In the genomic region with DNA sequence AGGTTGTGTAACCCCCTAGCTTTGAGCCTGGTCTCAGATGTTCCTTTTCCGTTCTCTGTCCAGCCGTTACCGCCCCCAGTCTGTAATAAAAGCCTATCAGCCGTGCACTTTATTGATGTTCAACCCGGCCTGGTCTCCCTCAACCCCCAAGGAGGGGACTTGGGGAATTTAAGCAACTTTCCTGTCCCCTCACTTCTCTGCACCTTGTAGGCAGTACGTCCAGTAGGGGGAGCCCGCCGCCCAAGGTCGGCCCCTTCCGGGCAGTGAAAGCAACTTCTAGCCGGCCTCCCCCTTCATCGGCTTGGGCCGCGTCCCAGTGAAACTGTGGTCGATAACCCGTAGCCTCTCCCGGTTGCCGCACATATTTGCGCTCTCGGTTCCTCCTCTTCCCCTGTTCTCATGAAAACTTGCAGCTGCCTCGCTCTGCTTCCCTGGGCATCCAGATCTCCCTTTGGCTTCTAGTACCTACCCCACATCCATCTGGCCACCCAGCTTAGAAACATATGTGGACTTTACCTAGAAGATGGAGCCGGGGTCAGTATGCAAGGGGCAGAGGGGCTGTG, we compare ENCODE assay signal across 8 cellular contexts. TPM values are rescaled to one million over a fixed set of nuclear protein-coding genes. Genes with fewer than 3 reads are reported as not detected.
DNase-seq lines count a peak whose midpoint lies in the region; ATAC-seq and TF ChIP-seq lines count a peak whose summit lies in the region.

No MANE protein-coding gene starts in this region.

- H3K27me3 Mint-ChIP-seq in stimulated activated naive CD8-positive, alpha-beta T cell treated with anti-CD3 and anti-CD28 coated beads, Interleukin-15, amount 100 ng/mL, for 72 hours = no peaks in the 10 kb centered on the region

- H3K4me3 ChIP-seq in foreskin fibroblast (ENCODE audit: low read depth in 1 of 2, low read length in 2 of 2) (peak overlapping the region; percentile 27 to 32), neuronal stem cell (ENCODE audit: low read length in 2 of 2) (peak overlapping the region in 1 of 2 donors; percentile 15)

- no peak overlapping the region for H3K9ac ChIP-seq in neuronal stem cell (ENCODE audit: low read depth, low read length, poor library complexity)

- H4K8ac ChIP-seq in neuronal stem cell (ENCODE audit: low read depth, low read length) = no peak overlapping the region

- CTCF ChIA-PET in RWPE1 (lab: Yijun Ruan, JAX) = interaction anchor here (0.6 to 2.5 kb wide), 21 partner anchors 8 to 387 kb away, joined by 3 to 17 read pairs (median 4); partner anchors contain the start of genes CDK5RAP3, PRR15L and SCRN2

- H2BK15ac ChIP-seq in neuronal stem cell (ENCODE audit: low read length) = no peak overlapping the region

- no peak overlapping the region for H2BK12ac ChIP-seq in neuronal stem cell (ENCODE audit: low read length)

- no peak overlapping the region for H3K14ac ChIP-seq in neuronal stem cell (ENCODE audit: low read length)

- H3K27ac Mint-ChIP-seq in stimulated activated naive CD8-positive, alpha-beta T cell treated with anti-CD3 and anti-CD28 coated beads, Interleukin-15, amount 100 ng/mL, for 72 hours = peak overlapping the region; percentile 54 to 91

- H3K4ac ChIP-seq in neuronal stem cell (ENCODE audit: low read length) = no peak overlapping the region

- TF ChIP-seq CTCF in RWPE1 (conservative IDR thresholded peaks at IDR 0.05; ENCODE audit: low read depth) (peak; percentile 96), foreskin fibroblast (IDR thresholded peaks at IDR 0.05; ENCODE audit: low read depth, low read length) (peak; percentile 92)

- H3K4me1 Mint-ChIP-seq in stimulated activated naive CD8-positive, alpha-beta T cell treated with anti-CD3 and anti-CD28 coated beads, Interleukin-15, amount 100 ng/mL, for 72 hours = peaks cover 64% of the 10 kb centered on the region

- no peak overlapping the region for H2BK120ac ChIP-seq in neuronal stem cell (ENCODE audit: low read depth, low read length)

- no peak overlapping the region for H3K23ac ChIP-seq in neuronal stem cell (ENCODE audit: low read depth, low read length, poor library complexity)

- H2BK5ac ChIP-seq in neuronal stem cell (ENCODE audit: low read length) = no peak overlapping the region

- H2AK5ac ChIP-seq in neuronal stem cell (ENCODE audit: low read depth, low read length) = no peak overlapping the region

- peak overlapping the region; percentile 84 for H2AFZ ChIP-seq in neuronal stem cell (ENCODE audit: low read length)

- DNase-seq in Ammon's horn (ENCODE audit: low spot score) (peak; percentile 89), M059J (ENCODE audit: low read depth) (peak; percentile 76), RWPE1 (ENCODE audit: low spot score) (peak; percentile 69), activated gamma-delta T cell (lab: John Stamatoyannopoulos, UW) (peak; percentile 55), foreskin fibroblast (peak; percentile 70 to 92), neuronal stem cell (ENCODE audit: low spot score) (peak; percentile 82)
- DNase-seq in stimulated activated naive CD8-positive, alpha-beta T cell treated with anti-CD3 and anti-CD28 coated beads, Interleukin-15, amount 100 ng/mL, for 72 hours = peak; percentile 76 to 79

- no peaks in the 10 kb centered on the region for H3K9me3 Mint-ChIP-seq in stimulated activated naive CD8-positive, alpha-beta T cell treated with anti-CD3 and anti-CD28 coated beads, Interleukin-15, amount 100 ng/mL, for 72 hours

- peak overlapping the region; percentile 74 for H3K27ac ChIP-seq in RWPE1
- no peak overlapping the region for H3K27ac ChIP-seq in neuronal stem cell (replicated peaks; ENCODE audit: low read length)

- WGBS in neuronal stem cell (ENCODE audit: extremely low coverage in 2 of 2, insufficient read length in 2 of 2, insufficient replicate concordance in 1 of 2), 2 donors = no CpG with 5 or more reads among the region's 22 CpGs

- H3K4me3 Mint-ChIP-seq in stimulated activated naive CD8-positive, alpha-beta T cell treated with anti-CD3 and anti-CD28 coated beads, Interleukin-15, amount 100 ng/mL, for 72 hours = peak overlapping the region; percentile 66 to 79

- H3K18ac ChIP-seq in neuronal stem cell (ENCODE audit: low read length) = no peak overlapping the region

- H3K4me1 ChIP-seq in neuronal stem cell (ENCODE audit: control insufficient read depth in 2 of 2, insufficient read depth in 1 of 2, low read depth in 1 of 2, low read length in 2 of 2) = peaks cover 6% of the 10 kb centered on the region in 2 donors

- H4K91ac ChIP-seq in neuronal stem cell (ENCODE audit: low read depth, low read length, poor library complexity) = no peak overlapping the region

- peak; percentile 71 for ATAC-seq in GM19452 (IDR thresholded peaks at IDR 0.05; ENCODE audit: unreplicated experiment)
- ATAC-seq in stimulated activated naive CD8-positive, alpha-beta T cell treated with anti-CD3 and anti-CD28 coated beads, Interleukin-15, amount 100 ng/mL, for 72 hours = peak; percentile 71

- H3K79me1 ChIP-seq in neuronal stem cell (ENCODE audit: low read depth, low read length) = no peaks in the 10 kb centered on the region

- peaks cover 0 to 12% of the 10 kb centered on the region in 2 donors for H3K36me3 ChIP-seq in neuronal stem cell (replicated peaks in 1 of 2; ENCODE audit: control insufficient read depth in 2 of 2, insufficient read depth in 2 of 2, low read length in 2 of 2)

- H3K27me3 ChIP-seq in neuronal stem cell (ENCODE audit: control insufficient read depth in 3 of 3, insufficient read depth in 3 of 3, low read depth in 1 of 3, low read length in 3 of 3) = peaks cover 0 to 3% (median 0%) of the 10 kb centered on the region in 3 experiments

- H3K9me3 ChIP-seq in neuronal stem cell (replicated peaks in 1 of 2; ENCODE audit: control insufficient read depth in 2 of 2, insufficient read depth in 1 of 2, low read depth in 1 of 2, low read length in 2 of 2) = no peaks in the 10 kb centered on the region

- H3K4me2 ChIP-seq in neuronal stem cell (ENCODE audit: insufficient read depth, low read length, poor library complexity, severe bottlenecking) = peak overlapping the region; percentile 27

- POLR2A ChIA-PET in RWPE1 (lab: Yijun Ruan, JAX; ENCODE audit: low non-redundant PET) = interaction anchor here (1.0 kb wide), 1 partner anchor 8 kb away, joined by 3 read pairs; no protein-coding TSS in a partner anchor

RNA-seq across cellular contexts. Expression of gene PNPO, which starts 7.9 kb away (rescaled TPM):
- total RNA-seq in M059J (2014; rRNA removed; shearing (Covaris generic)) = 40.1 and 54.2 TPM in 2 replicates
- 3.1 TPM for polyA plus RNA-seq in neuronal stem cell (2013, experiment 1 of 2)
- polyA plus RNA-seq in neuronal stem cell (2013, experiment 2 of 2) = 2.7 TPM

RNA-seq across cellular contexts. Expression of gene PRR15L, which starts 8.4 kb away (rescaled TPM):
- total RNA-seq in M059J (2014; rRNA removed; shearing (Covaris generic)) = not detected in 2 replicates
- polyA plus RNA-seq in neuronal stem cell (2013, experiment 1 of 2) = 0.04 TPM
- not detected for polyA plus RNA-seq in neuronal stem cell (2013, experiment 2 of 2)

RNA-seq across cellular contexts. Expression of gene CDK5RAP3, which starts 21.6 kb away (rescaled TPM):
- 60.4 and 69.5 TPM in 2 replicates for total RNA-seq in M059J (2014; rRNA removed; shearing (Covaris generic))
- 193 TPM for polyA plus RNA-seq in neuronal stem cell (2013, experiment 1 of 2)
- polyA plus RNA-seq in neuronal stem cell (2013, experiment 2 of 2) = 185 TPM

RNA-seq across cellular contexts. Expression of gene SP2, which starts 53.2 kb away (rescaled TPM):
- total RNA-seq in M059J (2014; rRNA removed; shearing (Covaris generic)) = 1.6 and 3.8 TPM in 2 replicates
- 26.7 TPM for polyA plus RNA-seq in neuronal stem cell (2013, experiment 1 of 2)
- 27.6 TPM for polyA plus RNA-seq in neuronal stem cell (2013, experiment 2 of 2)
